In genomic region chr5:57302643-57303042, GRCh38 we compare ENCODE assay signal across 13 cellular contexts.
DNase-seq lines count a peak whose midpoint lies in the region; ATAC-seq and TF ChIP-seq lines count a peak whose summit lies in the region.
"Had no signal": no experiment of that assay in that cellular context is flagged by ENCODE, and none has a peak within 500 bp of the region (broad histone marks: within the 10 kb centered on the region; RNA-seq: fewer than 3 reads in every experiment).

No MANE protein-coding gene starts in this region.

- no peaks in the 10 kb centered on the region for H3K27me3 ChIP-seq in RWPE2 (ENCODE audit: insufficient read depth, poor library complexity, severe bottlenecking)
- H3K27me3 ChIP-seq: right lobe of liver, SJSA1 had no signal

- H3K9me3 ChIP-seq in RWPE2 (ENCODE audit: severe bottlenecking): peaks cover 4% of the 10 kb centered on the region
- H3K9me3 ChIP-seq: right lobe of liver, SJSA1 had no signal

- POLR2A ChIA-PET in AG04449 (lab: Yijun Ruan, JAX): no interaction called here

- ATAC-seq in GM18511 (IDR thresholded peaks at IDR 0.05; ENCODE audit: unreplicated experiment) (peak; percentile 6), RWPE2 (ENCODE audit: low read depth) (no peak), HG02970 (IDR thresholded peaks at IDR 0.05; ENCODE audit: low FRiP score, unreplicated experiment) (no peak)

- TF ChIP-seq CTCF in AG04449 (IDR thresholded peaks at IDR 0.05; ENCODE audit: insufficient read depth, low read length, missing control alignments): no peak
- peak; percentile 48 for TF ChIP-seq CTCF in RWPE2 (IDR thresholded peaks at IDR 0.05; ENCODE audit: poor library complexity, severe bottlenecking)

- no peaks in the 10 kb centered on the region for H3K36me3 ChIP-seq in RWPE2 (ENCODE audit: low read depth)
- H3K36me3 ChIP-seq: right lobe of liver, SJSA1 had no signal

- H3K4me3 ChIP-seq in AG04449 (ENCODE audit: low read depth, low read length): no peak overlapping the region
- no peak overlapping the region for H3K4me3 ChIP-seq in RWPE2 (ENCODE audit: severe bottlenecking)
- H3K4me3 ChIP-seq: right lobe of liver, SJSA1 had no signal

- H3K4me1 ChIP-seq in RWPE2 (ENCODE audit: insufficient read depth, poor library complexity, severe bottlenecking): peaks cover 9% of the 10 kb centered on the region

- H3K27ac ChIP-seq in RWPE2 (ENCODE audit: poor library complexity, severe bottlenecking): no peak overlapping the region
- H3K27ac ChIP-seq: right lobe of liver, SJSA1 had no signal

- CTCF ChIA-PET in AG04449 (lab: Yijun Ruan, JAX): interaction anchor here (0.7 to 2.5 kb wide), 5 partner anchors 15 to 1160 kb away, joined by 3 to 15 read pairs (median 3); no protein-coding TSS in a partner anchor

- DNase-seq in AG04449 (ENCODE audit: low read depth, low spot score) (peak; percentile 37), RWPE2 (ENCODE audit: low spot score) (no peak), fibroblast of peridontal ligament (ENCODE audit: extremely low read depth) (peak; percentile 49), hippocampal formation (lab: John Stamatoyannopoulos, UW) (no peak), midbrain (lab: John Stamatoyannopoulos, UW) (no peak), MV-4-11 (lab: John Stamatoyannopoulos, UW) (no peak)
- DNase-seq: cerebellar nuclear complex, NCI-H2171, nephron progenitor cell had no signal

Comparison
In these comparisons a context has a peak if more than half of its experiments do, and no peak if none do; other contexts are left out.
1. DNase-seq: peak in AG04449 (single experiment) and fibroblast of peridontal ligament (single experiment); none in RWPE2 (single experiment), hippocampal formation (0 of 2), midbrain (single experiment) and MV-4-11 (single experiment).